ENCODE assay signal across 8 cellular contexts in the genomic region with DNA sequence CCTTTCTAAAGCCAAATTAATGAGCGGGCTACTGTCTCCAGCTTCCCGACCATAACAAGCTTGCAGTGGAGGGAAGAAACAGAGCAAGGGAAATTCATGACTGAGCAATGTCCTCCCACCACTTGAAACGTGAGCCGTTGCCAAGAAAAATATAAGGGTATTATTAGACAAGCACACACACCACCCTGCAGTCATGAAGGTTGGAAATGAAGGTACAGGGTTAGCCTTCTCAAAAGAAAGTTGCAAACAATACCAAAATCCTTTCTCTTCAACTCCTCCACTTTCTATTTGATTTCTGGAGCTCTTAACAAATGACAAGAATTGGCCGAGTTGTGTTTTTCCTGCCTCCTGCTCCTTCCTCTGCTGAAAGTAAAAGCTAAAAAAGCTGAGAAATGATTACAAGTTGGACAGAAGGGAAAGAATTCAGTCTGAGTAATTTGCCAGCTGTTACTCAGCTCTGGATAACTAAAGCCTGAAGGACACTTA.
DNase-seq lines count a peak whose midpoint lies in the region; ATAC-seq and TF ChIP-seq lines count a peak whose summit lies in the region.

No MANE protein-coding gene starts in this region.

- H3K4ac ChIP-seq in IMR-90 (ENCODE audit: low read depth, low read length) = no peak overlapping the region

- ATAC-seq in IMR-90 (ENCODE audit: low read depth) (peak; percentile 87), GM18517 (IDR thresholded peaks at IDR 0.05; ENCODE audit: unreplicated experiment) (no peak), GM19023 (IDR thresholded peaks at IDR 0.05; ENCODE audit: unreplicated experiment) (no peak), GM21526 (IDR thresholded peaks at IDR 0.05; ENCODE audit: low FRiP score, unreplicated experiment) (no peak)

- H2BK5ac ChIP-seq in IMR-90 (ENCODE audit: low read depth, low read length, poor library complexity, severe bottlenecking) = no peak overlapping the region

- H3K4me1 ChIP-seq in IMR-90 (ENCODE audit: control insufficient read depth, insufficient read depth, low read length) = no peaks in the 10 kb centered on the region; the same call in 1 of the 2 replicates
- H3K4me1 ChIP-seq in adipocyte (ENCODE audit: control insufficient read depth, insufficient read depth, low read length) = peaks cover 22% of the 10 kb centered on the region
- peaks cover 6% of the 10 kb centered on the region for H3K4me1 ChIP-seq in suprapubic skin

- H2AK5ac ChIP-seq in IMR-90 (ENCODE audit: low read depth, low read length) = no peak overlapping the region

- no peak overlapping the region for H2AK9ac ChIP-seq in IMR-90 (replicated peaks; ENCODE audit: low read depth, low read length, poor library complexity)

- intact Hi-C loops in IMR-90 (cut with micrococcal nuclease) = no loop called here

- H3K9ac ChIP-seq in IMR-90 (ENCODE audit: low read depth, low read length) = no peak overlapping the region
- peak overlapping the region; percentile 58 for H3K9ac ChIP-seq in adipocyte (ENCODE audit: low read length)

- H4K8ac ChIP-seq in IMR-90 (ENCODE audit: low read depth in 2 of 2, low read length in 2 of 2) = no peak overlapping the region

- DNase-seq in IMR-90 = peak; percentile 71
- peak; percentile 57 for DNase-seq in adipocyte (ENCODE audit: low read depth)
- DNase-seq in hepatic stellate cell (ENCODE audit: low spot score) = peak; percentile 17
- no peak for DNase-seq in suprapubic skin (ENCODE audit: low spot score in 2 of 2)
- no peak for DNase-seq in stimulated activated CD4-positive, alpha-beta T cell treated with anti-CD3 and anti-CD28 coated beads, Interleukin-4, amount 100 ng/mL, for 4 hours

- no peak overlapping the region for H3K23ac ChIP-seq in IMR-90 (ENCODE audit: low read depth, low read length)

- no peak overlapping the region for H2BK20ac ChIP-seq in IMR-90 (ENCODE audit: low read depth, low read length)

- WGBS in IMR-90 (ENCODE audit: extremely low coverage in 2 of 2, insufficient read length in 1 of 2), 2 experiments = no CpG with 5 or more reads among the region's 5 CpGs
- 5% methylated on average over 5 of the region's 5 CpGs for WGBS in suprapubic skin

- no peak overlapping the region for H2BK120ac ChIP-seq in IMR-90 (ENCODE audit: low read depth, low read length)

- H2BK15ac ChIP-seq in IMR-90 (ENCODE audit: low read depth, low read length) = no peak overlapping the region

- no peaks in the 10 kb centered on the region for H3K79me1 ChIP-seq in IMR-90 (ENCODE audit: low read depth in 1 of 2, low read length in 2 of 2)

- no peaks in the 10 kb centered on the region for H3K9me1 ChIP-seq in IMR-90 (ENCODE audit: insufficient read depth, low read length)

- BruUV-seq in IMR-90 (replicated peaks; lab: Mats Ljungman, UMichigan) = no TSS peak

- dilution Hi-C loops in IMR-90 (cut with HindIII; ENCODE audit: low sequenced_read_pairs, unreplicated experiment) = no loop called here

- no peaks in the 10 kb centered on the region for H4K20me1 ChIP-seq in IMR-90 (ENCODE audit: insufficient read depth, low read length)

- no peak overlapping the region for H3K14ac ChIP-seq in IMR-90 (replicated peaks; ENCODE audit: low read depth, low read length)

- H3K56ac ChIP-seq in IMR-90 (ENCODE audit: extremely low read depth, insufficient read depth, low read length) = no peak overlapping the region

- H3K4me3 ChIP-seq in IMR-90 (ENCODE audit: insufficient read depth, low read depth, low read length) (peak overlapping the region; percentile 39; the same call in 1 of the 2 replicates), adipocyte (ENCODE audit: low read length) (peak overlapping the region; percentile 74), suprapubic skin (peak overlapping the region; percentile 25)

- TF ChIP-seq EP300 in suprapubic skin (IDR thresholded peaks at IDR 0.05) = no peak

- no peak overlapping the region for H4K5ac ChIP-seq in IMR-90 (ENCODE audit: low read depth, low read length)

- POLR2A ChIA-PET in IMR-90 (lab: Charles Lee; ENCODE audit: unreplicated experiment) = no interaction called here

- TF ChIP-seq POLR2A in IMR-90 (IDR thresholded peaks at IDR 0.05; ENCODE audit: low read depth, low read length) (no peak), suprapubic skin (IDR thresholded peaks at IDR 0.05) (no peak)

- H3K18ac ChIP-seq in IMR-90 (ENCODE audit: low read depth, low read length) = no peak overlapping the region

- H3K36me3 ChIP-seq in IMR-90 (ENCODE audit: control insufficient read depth, insufficient read depth, low read length) (no peaks in the 10 kb centered on the region), adipocyte (ENCODE audit: control insufficient read depth, insufficient read depth, low read length, severe bottlenecking) (no peaks in the 10 kb centered on the region), suprapubic skin (no peaks in the 10 kb centered on the region)

- H3K27ac ChIP-seq in IMR-90 (ENCODE audit: insufficient read depth, low read length) = no peak overlapping the region
- H3K27ac ChIP-seq in suprapubic skin = no peak overlapping the region

- in situ Hi-C loops in IMR-90 (cut with MboI; ENCODE audit: low sequenced_read_pairs) = no loop called here

- no peak for TF ChIP-seq RAD21 in IMR-90 (IDR thresholded peaks at IDR 0.05; ENCODE audit: low read length)

- H2AFZ ChIP-seq in IMR-90 (replicated peaks; ENCODE audit: low read length, poor library complexity) = peak overlapping the region; percentile 24

- H3K27me3 ChIP-seq in IMR-90 (ENCODE audit: control insufficient read depth, insufficient read depth, low read length) (peaks cover 8% of the 10 kb centered on the region), adipocyte (replicated peaks; ENCODE audit: control insufficient read depth, insufficient read depth, low read length) (no peaks in the 10 kb centered on the region), suprapubic skin (no peaks in the 10 kb centered on the region)

- TF ChIP-seq CTCF in IMR-90 (conservative IDR thresholded peaks at IDR 0.05; ENCODE audit: low read depth, low read length) (no peak), suprapubic skin (IDR thresholded peaks at IDR 0.05) (no peak)

- CTCF ChIA-PET in IMR-90 (lab: Yijun Ruan, JAX) = no interaction called here

- H4K91ac ChIP-seq in IMR-90 (ENCODE audit: insufficient read depth, low read depth, low read length) = no peak overlapping the region

- H3K4me2 ChIP-seq in IMR-90 (ENCODE audit: low read depth, low read length) = peak overlapping the region; percentile 92

- no peaks in the 10 kb centered on the region for H3K9me3 ChIP-seq in IMR-90 (ENCODE audit: control insufficient read depth, insufficient read depth, low read length)
- H3K9me3 ChIP-seq in adipocyte (ENCODE audit: control insufficient read depth, low read length) = no peaks in the 10 kb centered on the region
- H3K9me3 ChIP-seq in suprapubic skin = no peaks in the 10 kb centered on the region

TF ChIP-seq in IMR-90, 13 proteins besides CTCF, POLR2A, EP300 and RAD21:
- TF ChIP-seq RCOR1 (IDR thresholded peaks at IDR 0.05; ENCODE audit: insufficient replicate concordance, low read length) (no peak), NFE2L2 (IDR thresholded peaks at IDR 0.05; ENCODE audit: low read depth, low read length) (no peak), FOS (IDR thresholded peaks at IDR 0.05; ENCODE audit: low read depth, low read length) (no peak), RFX5 (IDR thresholded peaks at IDR 0.05; ENCODE audit: low read depth, low read length) (no peak)

Comparison
In these comparisons a context has a peak if more than half of its experiments do, and no peak if none do; other contexts are left out.
1. DNase-seq: peak in IMR-90 (single experiment), adipocyte (single experiment) and hepatic stellate cell (single experiment); none in suprapubic skin (0 of 2) and stimulated activated CD4-positive, alpha-beta T cell treated with anti-CD3 and anti-CD28 coated beads, Interleukin-4, amount 100 ng/mL, for 4 hours (0 of 2).
2. Peak in every context shown above with its lines, with median percentiles within 50 percentile points of each other: H3K4me3 ChIP-seq.